In genomic region chr5:102107865-102108264, GRCh38 we compare ENCODE assay signal across 15 cellular contexts.
DNase-seq lines count a peak whose midpoint lies in the region; ATAC-seq and TF ChIP-seq lines count a peak whose summit lies in the region.
"Had no signal": no experiment of that assay in that cellular context is flagged by ENCODE, and none has a peak within 500 bp of the region (broad histone marks: within the 10 kb centered on the region; RNA-seq: fewer than 3 reads in every experiment).

No MANE protein-coding gene starts in this region.

- H3K4me3 Mint-ChIP-seq in stimulated activated effector memory CD8-positive, alpha-beta T cell treated with anti-CD3 and anti-CD28 coated beads, Interleukin-12 subunit alpha, Interleukin-12 subunit beta, amount 100 ng/mL, for 72 hours: no peak overlapping the region
- H3K4me3 Mint-ChIP-seq: B cell; CD4-positive, alpha-beta T cell; CD8-positive, alpha-beta memory T cell; GM23338; H9 had no signal

- no peak overlapping the region for H3K27ac Mint-ChIP-seq in stimulated activated effector memory CD8-positive, alpha-beta T cell treated with anti-CD3 and anti-CD28 coated beads, Interleukin-12 subunit alpha, Interleukin-12 subunit beta, amount 100 ng/mL, for 72 hours
- H3K27ac Mint-ChIP-seq: B cell; CD4-positive, alpha-beta T cell; CD8-positive, alpha-beta memory T cell; GM23338; H9 had no signal

- no peak for TF ChIP-seq POLR2A in GM18505 (IDR thresholded peaks at IDR 0.05; ENCODE audit: borderline replicate concordance, extremely low read depth, insufficient read depth, insufficient read length)

- H3K36me3 Mint-ChIP-seq in stimulated activated effector memory CD8-positive, alpha-beta T cell treated with anti-CD3 and anti-CD28 coated beads, Interleukin-12 subunit alpha, Interleukin-12 subunit beta, amount 100 ng/mL, for 72 hours: no peaks in the 10 kb centered on the region
- H3K36me3 Mint-ChIP-seq: CD8-positive, alpha-beta memory T cell had no signal

- in situ Hi-C loops in SK-MEL-5 (cut with HindIII; ENCODE audit: low pct_unique_long_range_greater_than_20kb, low sequenced_read_pairs): no loop called here

- no peaks in the 10 kb centered on the region for H3K9me3 Mint-ChIP-seq in stimulated activated effector memory CD8-positive, alpha-beta T cell treated with anti-CD3 and anti-CD28 coated beads, Interleukin-12 subunit alpha, Interleukin-12 subunit beta, amount 100 ng/mL, for 72 hours
- H3K9me3 Mint-ChIP-seq: CD4-positive, alpha-beta T cell had no signal

- ATAC-seq in GM19324 (IDR thresholded peaks at IDR 0.05; ENCODE audit: low FRiP score, unreplicated experiment) (peak; percentile 57), GM18505 (IDR thresholded peaks at IDR 0.05; ENCODE audit: unreplicated experiment) (no peak)
- ATAC-seq in stimulated activated effector memory CD8-positive, alpha-beta T cell treated with anti-CD3 and anti-CD28 coated beads, Interleukin-12 subunit alpha, Interleukin-12 subunit beta, amount 100 ng/mL, for 72 hours: peak; percentile 31
- ATAC-seq: GM23338, HCT116 had no signal

- H3K4me1 Mint-ChIP-seq in stimulated activated effector memory CD8-positive, alpha-beta T cell treated with anti-CD3 and anti-CD28 coated beads, Interleukin-12 subunit alpha, Interleukin-12 subunit beta, amount 100 ng/mL, for 72 hours: no peaks in the 10 kb centered on the region
- H3K4me1 Mint-ChIP-seq: B cell; CD8-positive, alpha-beta memory T cell; GM23338; H9 had no signal

- DNase-seq in DMS53 (lab: John Stamatoyannopoulos, UW): peak; percentile 3
- DNase-seq in DMS53 treated with DMSO at 0.1 percent for 48 hours (lab: John Stamatoyannopoulos, UW; ENCODE audit: unreplicated experiment): no peak
- peak; percentile 51 for DNase-seq in SK-MEL-5 (ENCODE audit: low read depth, low spot score)
- DNase-seq in stimulated activated effector memory CD8-positive, alpha-beta T cell treated with anti-CD3 and anti-CD28 coated beads, Interleukin-12 subunit alpha, Interleukin-12 subunit beta, amount 100 ng/mL, for 72 hours (ENCODE audit: low spot score in 2 of 2): no peak
- DNase-seq in stimulated activated CD4-positive, alpha-beta T cell treated with anti-CD3 and anti-CD28 coated beads, Interleukin-15, amount 100 ng/mL, for 24 hours: no peak
- DNase-seq: CD4-positive, alpha-beta T cell; CD8-positive, alpha-beta memory T cell; DMS 273 treated with DMSO at 0.1 percent for 48 hours; DND-41; H9 had no signal

Comparison
In these comparisons a context has a peak if more than half of its experiments do, and no peak if none do; other contexts are left out.
1. DNase-seq: peak in DMS53 (single experiment) and SK-MEL-5 (single experiment); none in DMS53 treated with DMSO at 0.1 percent for 48 hours (single experiment), stimulated activated effector memory CD8-positive, alpha-beta T cell treated with anti-CD3 and anti-CD28 coated beads, Interleukin-12 subunit alpha, Interleukin-12 subunit beta, amount 100 ng/mL, for 72 hours (0 of 2) and stimulated activated CD4-positive, alpha-beta T cell treated with anti-CD3 and anti-CD28 coated beads, Interleukin-15, amount 100 ng/mL, for 24 hours (single experiment).